Comparison of ENCODE assay signal across 11 cellular contexts in the genomic region with DNA sequence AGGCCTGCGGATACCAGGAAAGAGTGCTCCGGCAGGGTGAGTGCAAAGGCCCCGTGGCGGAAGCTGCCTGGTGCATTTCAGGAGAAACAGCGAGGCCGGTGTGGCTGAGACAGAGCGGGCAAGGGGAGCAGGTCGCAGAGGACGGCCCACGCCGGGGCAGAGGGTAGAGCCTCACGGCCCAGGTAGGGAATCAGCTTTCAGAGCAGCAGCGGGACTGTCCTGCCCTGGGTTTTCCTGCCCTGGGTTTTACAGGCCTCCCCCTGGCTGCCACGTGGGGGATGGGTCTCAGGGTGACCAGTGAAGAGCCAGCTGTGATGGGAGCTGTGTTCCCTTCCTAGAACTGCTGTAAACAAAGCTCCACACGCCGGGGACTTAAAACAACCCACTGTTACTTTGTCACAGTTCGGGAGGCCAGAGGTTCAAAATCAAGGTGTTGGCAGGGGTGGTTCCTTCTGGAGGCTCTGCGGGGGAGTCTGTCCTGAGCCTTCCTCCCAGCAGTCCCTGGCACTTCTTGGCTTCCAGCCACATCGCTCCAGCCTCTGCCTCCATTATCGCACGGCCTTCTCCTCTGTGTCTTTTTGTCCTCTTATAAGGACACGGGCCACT. TPM values are rescaled to one million over a fixed set of nuclear protein-coding genes. Genes with fewer than 3 reads are reported as not detected.
DNase-seq lines count a peak whose midpoint lies in the region; ATAC-seq lines count a peak whose summit lies in the region.
"Had no signal": no experiment of that assay in that cellular context is flagged by ENCODE, and none has a peak within 500 bp of the region (broad histone marks: within the 10 kb centered on the region; RNA-seq: fewer than 3 reads in every experiment).

No MANE protein-coding gene starts in this region.

- H3K9ac ChIP-seq in endocrine pancreas (ENCODE audit: control insufficient read depth, insufficient read depth, low read length): peak overlapping the region; percentile 47
- H3K9ac ChIP-seq in mucosa of stomach (ENCODE audit: low read length): peak overlapping the region; percentile 20

- H3K4me1 ChIP-seq in endocrine pancreas (ENCODE audit: control insufficient read depth, insufficient read depth, low read length): no peaks in the 10 kb centered on the region
- peaks cover 18% of the 10 kb centered on the region for H3K4me1 ChIP-seq in mucosa of stomach (ENCODE audit: control insufficient read depth, insufficient read depth, low read length)

- H3K27me3 ChIP-seq in endocrine pancreas (ENCODE audit: control insufficient read depth, insufficient read depth, low read length) (no peaks in the 10 kb centered on the region), mucosa of stomach (ENCODE audit: control insufficient read depth, insufficient read depth, low read length) (no peaks in the 10 kb centered on the region)
- H3K27me3 ChIP-seq: gastrocnemius medialis had no signal

- H3K27ac ChIP-seq in temporal lobe (ENCODE audit: low read depth, low read length): peak overlapping the region; percentile 81
- H3K27ac ChIP-seq: gastrocnemius medialis had no signal

- H3K9me3 ChIP-seq in endocrine pancreas (ENCODE audit: control insufficient read depth, low read length): no peaks in the 10 kb centered on the region
- no peaks in the 10 kb centered on the region for H3K9me3 ChIP-seq in mucosa of stomach (ENCODE audit: control insufficient read depth, low read length)
- H3K9me3 ChIP-seq: gastrocnemius medialis had no signal

- DNase-seq in NCI-H69 (lab: John Stamatoyannopoulos, UW) (peak; percentile 84), NCI-H748 treated with DMSO at 0.1 percent for 48 hours (lab: John Stamatoyannopoulos, UW) (no peak)
- DNase-seq in activated CD8-positive, alpha-beta memory T cell treated with anti-CD3 and anti-CD28 coated beads, Interleukin-2, amount 50 U/mL, for 4 hours: no peak
- DNase-seq: cortex of kidney; gastrocnemius medialis; stimulated activated CD4-positive, alpha-beta T cell treated with anti-CD3 and anti-CD28 coated beads, Interleukin-4, amount 100 ng/mL, for 1 hour; stimulated activated naive CD8-positive, alpha-beta T cell treated with anti-CD3 and anti-CD28 coated beads, Interleukin-15, Interleukin-2, amounts not matched to agents 100 U/mL and 50 U/mL, for 24 hours had no signal

- H3K36me3 ChIP-seq in endocrine pancreas (ENCODE audit: control insufficient read depth, insufficient read depth, low read length) (no peaks in the 10 kb centered on the region), mucosa of stomach (ENCODE audit: control insufficient read depth, insufficient read depth, low read length) (no peaks in the 10 kb centered on the region)
- H3K36me3 ChIP-seq: gastrocnemius medialis had no signal

- H3K4me3 ChIP-seq in endocrine pancreas (ENCODE audit: control insufficient read depth, insufficient read depth, low read length): no peak overlapping the region
- H3K4me3 ChIP-seq in mucosa of stomach (ENCODE audit: low read length): no peak overlapping the region
- H3K4me3 ChIP-seq: gastrocnemius medialis had no signal

- ATAC-seq in GM21381 (IDR thresholded peaks at IDR 0.05; ENCODE audit: unreplicated experiment): no peak
- ATAC-seq: stimulated activated naive CD8-positive, alpha-beta T cell treated with anti-CD3 and anti-CD28 coated beads, Interleukin-15, Interleukin-2, amounts not matched to agents 100 U/mL and 50 U/mL, for 24 hours had no signal

RNA-seq across cellular contexts. Expression of a gene that starts 10.4 kb away (rescaled TPM):
- 20.7 TPM for total RNA-seq in temporal lobe
